30 cellular contexts compared by ENCODE assay signal in genomic region chr10:91154842-91155241, GRCh38.
"Had no signal": no experiment of that assay in that cellular context is flagged by ENCODE, and none has a peak within 500 bp of the region (broad histone marks: within the 10 kb centered on the region; RNA-seq: fewer than 3 reads in every experiment).

No MANE protein-coding gene starts in this region.

- H3K4me3 ChIP-seq: ascending aorta, cardiac muscle cell had no signal

- H3K36me3 ChIP-seq: ascending aorta, cardiac muscle cell had no signal

- H3K4me1 ChIP-seq: ascending aorta had no signal

- FAIRE-seq: bronchial epithelial cell, TTC549 had no signal

- H3K9me3 ChIP-seq: ascending aorta had no signal

- H3K27me3 ChIP-seq: ascending aorta had no signal

- DNase-seq: activated B cell treated with CpG ODN at 0.5 μM for 24 hours; activated CD4-positive, alpha-beta memory T cell treated with anti-CD3 and anti-CD28 coated beads for 36 hours; activated CD4-positive, alpha-beta T cell treated with anti-CD3 and anti-CD28 coated beads for 4 hours; activated CD4-positive, alpha-beta T cell treated with anti-CD3 and anti-CD28 coated beads, Interleukin-2, amount 10 ng/mL, durations not matched to agents 24 days and 14 days; activated CD4-positive, alpha-beta T cell treated with anti-CD3 and anti-CD28 coated beads, Interleukin-2, amount 50 U/mL, for 1 hour; activated CD4-positive, alpha-beta T cell treated with anti-CD3 and anti-CD28 coated beads, Interleukin-2, amount 50 U/mL, for 4 hours; activated CD4-positive, CD25-positive, alpha-beta regulatory T cell treated with anti-CD3 and anti-CD28 coated beads, Interleukin-2, amount 50 U/mL, for 72 hours; activated CD8-positive, alpha-beta memory T cell treated with anti-CD3 and anti-CD28 coated beads, Interleukin-2, amount 50 U/mL, for 4 hours; activated CD8-positive, alpha-beta T cell treated with anti-CD3 and anti-CD28 coated beads for 36 hours; activated effector memory CD4-positive, alpha-beta T cell treated with Interleukin-2 at 50 U/mL for 16 hours; activated gamma-delta T cell; activated naive CD4-positive, alpha-beta T cell treated with anti-CD3 and anti-CD28 coated beads, Interleukin-2, amount 10 ng/mL, durations not matched to agents 7 days and 5 days; activated naive CD4-positive, alpha-beta T cell treated with Interleukin-2 at 50 U/mL for 16 hours; activated naive CD8-positive, alpha-beta T cell treated with anti-CD3 and anti-CD28 coated beads, Interleukin-2, amount 10 ng/mL, durations not matched to agents 7 days and 5 days; activated naive CD8-positive, alpha-beta T cell treated with anti-CD3 and anti-CD28 coated beads, Interleukin-2, amount 50 U/mL, for 24 hours; activated T-cell treated with anti-CD3 and anti-CD28 coated beads for 4 hours; activated T-cell treated with anti-CD3 and anti-CD28 coated beads, Interleukin-2, amount 50 U/mL, for 1 hour; activated T-cell treated with anti-CD3 and anti-CD28 coated beads, Interleukin-2, amount 50 U/mL, for 4 hours; activated T-cell treated with anti-CD3 and anti-CD28 coated beads, Interleukin-2, amount 50 U/mL, for 72 hours; amygdala; anterior cingulate cortex; caudate nucleus; cerebellar nuclear complex; T-helper 2 cell; T-helper 9 cell had no signal

- ATAC-seq: activated CD8-positive, alpha-beta T cell treated with anti-CD3 and anti-CD28 coated beads for 36 hours; activated naive CD8-positive, alpha-beta T cell treated with anti-CD3 and anti-CD28 coated beads, Interleukin-2, amount 50 U/mL, for 24 hours; activated T-cell treated with anti-CD3 and anti-CD28 coated beads, Interleukin-2, amount 50 U/mL, for 4 hours had no signal

- H3K27ac ChIP-seq: ascending aorta, cardiac muscle cell, VCaP had no signal
